In genomic region chr7:99531354-99531765, GRCh38 we compare ENCODE assay signal across 24 cellular contexts. TPM values are rescaled to one million over a fixed set of nuclear protein-coding genes. Genes with fewer than 3 reads are reported as not detected.
DNase-seq lines count a peak whose midpoint lies in the region; ATAC-seq, FAIRE-seq and TF ChIP-seq lines count a peak whose summit lies in the region.
"Had no signal": no experiment of that assay in that cellular context is flagged by ENCODE, and none has a peak within 500 bp of the region (broad histone marks: within the 10 kb centered on the region; RNA-seq: fewer than 3 reads in every experiment).

No MANE protein-coding gene starts in this region.

- no peaks in the 10 kb centered on the region for H3K27me3 ChIP-seq in H1 (replicated peaks in 1 of 4; ENCODE audit: control insufficient read depth in 3 of 4, extremely low read depth in 1 of 4, insufficient read depth in 3 of 4, low read length in 3 of 4)
- no peaks in the 10 kb centered on the region for H3K27me3 ChIP-seq in mucosa of rectum (ENCODE audit: control insufficient read depth in 2 of 2, insufficient read depth in 2 of 2, low read length in 2 of 2)
- H3K27me3 ChIP-seq in body of pancreas, result no peaks in the 10 kb centered on the region
- H3K27me3 ChIP-seq: SJSA1, transverse colon had no signal

- TF ChIP-seq RAD21 in H1 (IDR thresholded peaks at IDR 0.05 in 1 of 2, conservative IDR thresholded peaks at IDR 0.05 in 1 of 2; ENCODE audit: low read depth in 2 of 2, low read length in 2 of 2), result no peak

- H3K4me1 ChIP-seq in H1 (replicated peaks in 1 of 4; ENCODE audit: control insufficient read depth in 3 of 4, insufficient read depth in 4 of 4, low read length in 3 of 4) (no peaks in the 10 kb centered on the region), mucosa of rectum (ENCODE audit: control insufficient read depth in 2 of 2, insufficient read depth in 2 of 2, low read length in 2 of 2) (no peaks in the 10 kb centered on the region), body of pancreas (no peaks in the 10 kb centered on the region)
- H3K4me1 ChIP-seq: parathyroid adenoma, SJSA1, transverse colon had no signal

- no peaks in the 10 kb centered on the region for H3K23me2 ChIP-seq in H1 (ENCODE audit: low read depth, low read length)

- H2BK5ac ChIP-seq in H1 (ENCODE audit: low read depth, low read length), result no peak overlapping the region

- H2BK15ac ChIP-seq in H1 (ENCODE audit: low read length), result no peak overlapping the region

- H3K14ac ChIP-seq in H1 (ENCODE audit: insufficient read length), result no peak overlapping the region

- no peak overlapping the region for H4K5ac ChIP-seq in H1 (ENCODE audit: insufficient read length, low read depth, low read length)

- TF ChIP-seq POLR2A in H1 (IDR thresholded peaks at IDR 0.05; ENCODE audit: control extremely low read depth in 1 of 2, low read depth in 2 of 2, low read length in 2 of 2), result no peak
- TF ChIP-seq POLR2A in body of pancreas (IDR thresholded peaks at IDR 0.05), result no peak

- DNase-seq in GM12865 (ENCODE audit: low read depth) (peak; percentile 12), OCI-M1 (lab: John Stamatoyannopoulos, UW) (peak; percentile 25), H1 (ENCODE audit: low read depth in 1 of 2, low spot score in 2 of 2) (no peak), body of pancreas (no peak), head of caudate nucleus (no peak), NCI-H1694 (lab: John Stamatoyannopoulos, UW) (no peak)
- DNase-seq: activated CD4-positive, alpha-beta memory T cell treated with anti-CD3 and anti-CD28 coated beads for 36 hours; cortex of kidney; glutamatergic neuron; HCEC 1CT; MM.1S; naive B cell; NCI-H1436 treated with DMSO at 0.1 percent for 48 hours; NCI-H226; stimulated activated CD4-positive, alpha-beta T cell treated with anti-CD3 and anti-CD28 coated beads, Interleukin-1b, Interleukin-23, amount 100 ng/mL, for 48 hours; stimulated activated naive CD8-positive, alpha-beta T cell treated with anti-CD3 and anti-CD28 coated beads, Interleukin-15, Interleukin-2, amounts not matched to agents 100 U/mL and 50 U/mL, for 24 hours; transverse colon had no signal

- no peaks in the 10 kb centered on the region for H3K79me2 ChIP-seq in H1 (ENCODE audit: control insufficient read depth in 1 of 2, insufficient read depth in 2 of 2, low read length in 2 of 2)

- H3K9me3 ChIP-seq in H1 (ENCODE audit: insufficient read depth in 2 of 2, low read depth in 1 of 2, low read length in 1 of 2) (peaks cover 50 to 53% of the 10 kb centered on the region in 2 experiments), mucosa of rectum (ENCODE audit: control insufficient read depth in 2 of 2, low read length in 2 of 2) (peaks cover 27 to 28% of the 10 kb centered on the region in 2 donors), body of pancreas (peaks cover 0 to 32% (median 0%) of the 10 kb centered on the region in 3 donors)

- H3K4me3 ChIP-seq in GM12865 (ENCODE audit: low read depth, low read length), result no peak overlapping the region
- H3K4me3 ChIP-seq in H1 (ENCODE audit: extremely low read depth in 1 of 4, insufficient read depth in 2 of 4, low read depth in 3 of 4, low read length in 4 of 4), result 0 out of 8 replicates have a peak overlapping the region, but pooled peaks of 1 of the 4 experiments have one; percentile 4
- H3K4me3 ChIP-seq in mucosa of rectum (ENCODE audit: low read length in 2 of 2), result peak overlapping the region; percentile 1 to 28
- H3K4me3 ChIP-seq in body of pancreas, result no peak overlapping the region
- H3K4me3 ChIP-seq: SJSA1, transverse colon had no signal

- H3K27ac ChIP-seq in H1 (ENCODE audit: low read depth, low read length), result no peak overlapping the region
- no peak overlapping the region for H3K27ac ChIP-seq in mucosa of rectum (ENCODE audit: low read depth in 2 of 2, low read length in 2 of 2)
- no peak overlapping the region for H3K27ac ChIP-seq in body of pancreas
- H3K27ac ChIP-seq: parathyroid adenoma, SJSA1, transverse colon had no signal

- intact Hi-C loops in body of pancreas (cut with DNase I), result no loop called here
- intact Hi-C loops in head of caudate nucleus (cut with DNase I), result no loop called here

- H3K23ac ChIP-seq in H1 (ENCODE audit: insufficient read length), result no peak overlapping the region

- no peak for FAIRE-seq in H1 (lab: Jason Lieb, UNC)

- CTCF ChIA-PET in H1 (lab: Charles Lee; ENCODE audit: partially characterized antibody), result interaction anchor here (0.6 kb wide), 1 partner anchor 11 kb away, joined by 4 read pairs; no protein-coding TSS in a partner anchor

- no peak overlapping the region for H2BK20ac ChIP-seq in H1 (ENCODE audit: low read length)

- H2BK120ac ChIP-seq in H1 (replicated peaks; ENCODE audit: low read depth, low read length), result no peak overlapping the region

- H2AFZ ChIP-seq in H1 (ENCODE audit: low read length), result no peak overlapping the region
- H2AFZ ChIP-seq: parathyroid adenoma had no signal

- TF ChIP-seq EP300 in H1 (IDR thresholded peaks at IDR 0.05; ENCODE audit: borderline replicate concordance in 1 of 2, low read depth in 2 of 2, low read length in 2 of 2), result no peak

- H3K9ac ChIP-seq in H1 (replicated peaks in 1 of 4; ENCODE audit: extremely low read depth in 1 of 4, low read depth in 3 of 4, low read length in 3 of 4) (no peak overlapping the region), mucosa of rectum (ENCODE audit: low read depth in 1 of 2, low read length in 2 of 2) (no peak overlapping the region)
- H3K9ac ChIP-seq: parathyroid adenoma had no signal

- H3K36me3 ChIP-seq in H1 (ENCODE audit: control insufficient read depth in 2 of 4, insufficient read depth in 4 of 4, low read length in 3 of 4) (peaks cover 12 to 74% (median 30%) of the 10 kb centered on the region in 4 experiments; a peak in 7 of 8 replicates), mucosa of rectum (ENCODE audit: control insufficient read depth in 2 of 2, insufficient read depth in 2 of 2, low read length in 2 of 2) (peaks cover 23 to 37% of the 10 kb centered on the region in 2 donors), body of pancreas (replicated peaks in 1 of 2; ENCODE audit: insufficient read depth in 1 of 2, low read depth in 2 of 2) (peaks cover 0 to 11% of the 10 kb centered on the region in 2 donors)

- no peaks in the 10 kb centered on the region for H4K20me1 ChIP-seq in H1 (replicated peaks in 1 of 2; ENCODE audit: control insufficient read depth in 1 of 2, insufficient read depth in 2 of 2, low read length in 2 of 2)

- no peak overlapping the region for H3K4me2 ChIP-seq in H1 (ENCODE audit: insufficient read depth in 1 of 2, low read depth in 2 of 2, low read length in 2 of 2)

- H4K8ac ChIP-seq in H1 (ENCODE audit: extremely low read depth, insufficient read depth, low read length), result no peak overlapping the region

- POLR2A ChIA-PET in H1 (lab: Charles Lee; ENCODE audit: partially characterized antibody), result no interaction called here

- no peak overlapping the region for H3K18ac ChIP-seq in H1 (ENCODE audit: extremely low read depth, low read length)

- no peak overlapping the region for H2AK5ac ChIP-seq in H1 (ENCODE audit: low read depth, low read length)

- WGBS in H1 (ENCODE audit: extremely low coverage in 1 of 2, insufficient coverage in 1 of 2, insufficient read length in 1 of 2, insufficient replicate concordance in 2 of 2, low coverage in 1 of 2, low lambda C conversion rate in 2 of 2, missing lambda C conversion rate in 1 of 2), 2 experiments, result 96% methylated on average over 12 of the region's 12 CpGs; no CpG with 5 or more reads in 1 of the 2 experiments
- 97% methylated on average over 12 of the region's 12 CpGs for WGBS in body of pancreas, 2 donors

- no peak for TF ChIP-seq CTCF in GM12865 (IDR thresholded peaks at IDR 0.05; ENCODE audit: insufficient read depth, low read depth, low read length, missing control alignments)
- TF ChIP-seq CTCF in H1 (IDR thresholded peaks at IDR 0.05; ENCODE audit: control extremely low read depth in 1 of 3, insufficient read depth in 1 of 3, low read depth in 1 of 3, low read length in 3 of 3), result no peak
- TF ChIP-seq CTCF in body of pancreas (IDR thresholded peaks at IDR 0.05), result no peak

- no peak overlapping the region for H2BK12ac ChIP-seq in H1 (ENCODE audit: low read depth, low read length)

- H3K4ac ChIP-seq in H1 (replicated peaks; ENCODE audit: insufficient read length, low read depth, low read length), result no peak overlapping the region

- H3K79me1 ChIP-seq in H1 (ENCODE audit: low read depth, low read length), result no peaks in the 10 kb centered on the region

- ATAC-seq in body of pancreas (no peak), GM18867 (IDR thresholded peaks at IDR 0.05; ENCODE audit: unreplicated experiment) (no peak)
- ATAC-seq: activated naive CD4-positive, alpha-beta T cell treated with anti-CD3 and anti-CD28 coated beads, Interleukin-2, amount 50 U/mL, for 72 hours; Panc1; stimulated activated naive CD8-positive, alpha-beta T cell treated with anti-CD3 and anti-CD28 coated beads, Interleukin-15, Interleukin-2, amounts not matched to agents 100 U/mL and 50 U/mL, for 24 hours; WTC11 had no signal

- H4K91ac ChIP-seq in H1 (replicated peaks; ENCODE audit: insufficient read length, low read length), result no peak overlapping the region

- no peak overlapping the region for H3K56ac ChIP-seq in H1 (replicated peaks; ENCODE audit: insufficient read length, low read depth, low read length)

RNA-seq across cellular contexts. Expression of gene FAM200A, which starts 20.6 kb away (rescaled TPM):
- 7.5 and 7.6 TPM in 2 replicates for total RNA-seq in H1 (2021; fragmentation: NEBNext Ultra II Directional; extraction: Animal tissue kit (Norgen Biotek cat#: 25700))
- polyA plus RNA-seq in H1 (2011; rRNA removed), result 3.2 and 4.3 TPM in 2 replicates
- polyA plus RNA-seq in H1 (2011; cell fraction: cytosol; rRNA removed), result 5.4 TPM
- polyA plus RNA-seq in H1 (2011; cell fraction: nucleus; rRNA removed), result 0.94 TPM
- 4.4 to 6.7 TPM (median 4.8 TPM) in 4 replicates for polyA plus RNA-seq in H1 (2012, experiment 1 of 2)
- 0.56 TPM for polyA plus RNA-seq in H1 (2012, experiment 2 of 2)
- 4.5 TPM for polyA plus RNA-seq in H1 (2013, experiment 1 of 2)
- polyA plus RNA-seq in H1 (2013, experiment 2 of 2), result 4.8 TPM
- polyA minus RNA-seq in H1 (2011; rRNA and poly(A)+ RNA removed), result 2.2 and 3.1 TPM in 2 replicates
- 3.2 TPM for polyA minus RNA-seq in H1 (2011; cell fraction: cytosol; rRNA and poly(A)+ RNA removed)
- 5.0 TPM for polyA minus RNA-seq in H1 (2011; cell fraction: nucleus; rRNA and poly(A)+ RNA removed)
- 1 to 10 TPM; 3.9 to 7.3 TPM for total RNA-seq in body of pancreas

RNA-seq across cellular contexts. Expression of gene ZKSCAN5, which starts 26.9 kb away (rescaled TPM):
- total RNA-seq in H1 (2021; fragmentation: NEBNext Ultra II Directional; extraction: Animal tissue kit (Norgen Biotek cat#: 25700)), result 12.9 and 13.5 TPM in 2 replicates
- 4.3 and 5.3 TPM in 2 replicates for polyA plus RNA-seq in H1 (2011; rRNA removed)
- polyA plus RNA-seq in H1 (2011; cell fraction: cytosol; rRNA removed), result 7.4 TPM
- polyA plus RNA-seq in H1 (2011; cell fraction: nucleus; rRNA removed), result 7.8 TPM
- 9.3 to 11.7 TPM (median 10.3 TPM) in 4 replicates for polyA plus RNA-seq in H1 (2012, experiment 1 of 2)
- 1.1 TPM for polyA plus RNA-seq in H1 (2012, experiment 2 of 2)
- 8.4 TPM for polyA plus RNA-seq in H1 (2013, experiment 1 of 2)
- polyA plus RNA-seq in H1 (2013, experiment 2 of 2), result 8.9 TPM
- polyA minus RNA-seq in H1 (2011; rRNA and poly(A)+ RNA removed), result 23.9 TPM in 2 replicates
- polyA minus RNA-seq in H1 (2011; cell fraction: cytosol; rRNA and poly(A)+ RNA removed), result 10.9 TPM
- polyA minus RNA-seq in H1 (2011; cell fraction: nucleus; rRNA and poly(A)+ RNA removed), result 10.7 TPM
- total RNA-seq in body of pancreas, result 1 to 10 TPM; 3.3 to 4.7 TPM

RNA-seq across cellular contexts. Expression of gene ZNF655, which starts 27.1 kb away (rescaled TPM):
- 36.7 and 37.8 TPM in 2 replicates for total RNA-seq in H1 (2021; fragmentation: NEBNext Ultra II Directional; extraction: Animal tissue kit (Norgen Biotek cat#: 25700))
- 27.1 and 30.7 TPM in 2 replicates for polyA plus RNA-seq in H1 (2011; rRNA removed)
- 29.3 TPM for polyA plus RNA-seq in H1 (2011; cell fraction: cytosol; rRNA removed)
- 61.2 TPM for polyA plus RNA-seq in H1 (2011; cell fraction: nucleus; rRNA removed)
- polyA plus RNA-seq in H1 (2012, experiment 1 of 2), result 22.5 to 29.7 TPM (median 26.8 TPM) in 4 replicates
- polyA plus RNA-seq in H1 (2012, experiment 2 of 2), result 5.9 TPM
- polyA plus RNA-seq in H1 (2013, experiment 1 of 2), result 31.0 TPM
- polyA plus RNA-seq in H1 (2013, experiment 2 of 2), result 29.3 TPM
- polyA minus RNA-seq in H1 (2011; rRNA and poly(A)+ RNA removed), result 45.5 and 58.2 TPM in 2 replicates
- 24.1 TPM for polyA minus RNA-seq in H1 (2011; cell fraction: cytosol; rRNA and poly(A)+ RNA removed)
- 99.9 TPM for polyA minus RNA-seq in H1 (2011; cell fraction: nucleus; rRNA and poly(A)+ RNA removed)
- total RNA-seq in body of pancreas, result 10 to 100 TPM; 73.5 to 86.4 TPM

RNA-seq across cellular contexts. Expression of gene ZNF394, which starts 31.3 kb away (rescaled TPM):
- 19.3 and 24.0 TPM in 2 replicates for total RNA-seq in H1 (2021; fragmentation: NEBNext Ultra II Directional; extraction: Animal tissue kit (Norgen Biotek cat#: 25700))
- 6.6 and 7.6 TPM in 2 replicates for polyA plus RNA-seq in H1 (2011; rRNA removed)
- polyA plus RNA-seq in H1 (2011; cell fraction: cytosol; rRNA removed), result 11.1 TPM
- polyA plus RNA-seq in H1 (2011; cell fraction: nucleus; rRNA removed), result 5.8 TPM
- polyA plus RNA-seq in H1 (2012, experiment 1 of 2), result 15.6 to 17.2 TPM (median 15.8 TPM) in 4 replicates
- 7.8 TPM for polyA plus RNA-seq in H1 (2012, experiment 2 of 2)
- polyA plus RNA-seq in H1 (2013, experiment 1 of 2), result 11.4 TPM
- 11.3 TPM for polyA plus RNA-seq in H1 (2013, experiment 2 of 2)
- polyA minus RNA-seq in H1 (2011; rRNA and poly(A)+ RNA removed), result 12.1 and 15.3 TPM in 2 replicates
- polyA minus RNA-seq in H1 (2011; cell fraction: cytosol; rRNA and poly(A)+ RNA removed), result 13.5 TPM
- polyA minus RNA-seq in H1 (2011; cell fraction: nucleus; rRNA and poly(A)+ RNA removed), result 15.7 TPM
- total RNA-seq in body of pancreas, result 10 to 100 TPM; 18.7 to 21.4 TPM

RNA-seq across cellular contexts. Expression of gene ZNF789, which starts 58.7 kb away (rescaled TPM):
- 9.9 and 11.4 TPM in 2 replicates for total RNA-seq in H1 (2021; fragmentation: NEBNext Ultra II Directional; extraction: Animal tissue kit (Norgen Biotek cat#: 25700))
- polyA plus RNA-seq in H1 (2011; rRNA removed), result 9.4 and 12.5 TPM in 2 replicates
- polyA plus RNA-seq in H1 (2011; cell fraction: cytosol; rRNA removed), result 15.7 TPM
- polyA plus RNA-seq in H1 (2011; cell fraction: nucleus; rRNA removed), result 14.4 TPM
- polyA plus RNA-seq in H1 (2012, experiment 1 of 2), result 11.7 to 15.0 TPM (median 12.4 TPM) in 4 replicates
- 5.3 TPM for polyA plus RNA-seq in H1 (2012, experiment 2 of 2)
- 9.7 TPM for polyA plus RNA-seq in H1 (2013, experiment 1 of 2)
- polyA plus RNA-seq in H1 (2013, experiment 2 of 2), result 9.0 TPM
- polyA minus RNA-seq in H1 (2011; rRNA and poly(A)+ RNA removed), result 8.8 and 11.4 TPM in 2 replicates
- 10.3 TPM for polyA minus RNA-seq in H1 (2011; cell fraction: cytosol; rRNA and poly(A)+ RNA removed)
- 18.2 TPM for polyA minus RNA-seq in H1 (2011; cell fraction: nucleus; rRNA and poly(A)+ RNA removed)
- 10 to 100 TPM in 1 of 2 donors, 1 to 10 TPM in 1; 5.4 to 22.7 TPM for total RNA-seq in body of pancreas

Comparison
In these comparisons a context has a peak if more than half of its experiments do, and no peak if none do; other contexts are left out.
1. DNase-seq: peak in GM12865 (single experiment) and OCI-M1 (single experiment); none in H1 (0 of 2), body of pancreas (0 of 4), head of caudate nucleus (0 of 42) and NCI-H1694 (single experiment).
2. H3K4me3 ChIP-seq: peak in mucosa of rectum (2 of 2); none in GM12865 (single experiment) and body of pancreas (0 of 2).